Comparison of ENCODE assay signal across 13 cellular contexts in the genomic region with DNA sequence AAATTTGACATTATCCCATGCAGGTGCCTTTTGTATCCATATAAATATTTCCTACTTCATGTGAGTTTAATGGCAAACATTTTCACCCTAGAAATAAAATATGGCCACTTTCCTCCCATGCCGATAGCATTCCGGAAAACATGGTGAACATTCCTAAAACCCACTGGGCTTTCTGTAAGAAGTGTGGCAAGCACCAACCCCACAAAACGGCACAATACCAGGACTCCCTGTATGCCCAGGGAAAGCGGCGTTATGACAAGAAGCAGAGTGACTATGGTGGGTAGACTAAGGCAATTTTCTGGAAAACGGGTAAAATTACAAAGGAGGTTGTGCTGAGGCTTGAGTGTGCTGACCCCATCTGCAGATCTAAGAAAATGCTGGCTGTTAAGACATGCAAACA. TPM values are rescaled to one million over a fixed set of nuclear protein-coding genes. Genes with fewer than 3 reads are reported as not detected.
A peak's percentile ranks its signal among the peaks of the same experiment; 100 is the strongest.
DNase-seq lines count a peak whose midpoint lies in the region; ATAC-seq lines count a peak whose summit lies in the region.
"Had no signal": no experiment of that assay in that cellular context is flagged by ENCODE, and none has a peak within 500 bp of the region (broad histone marks: within the 10 kb centered on the region; RNA-seq: fewer than 3 reads in every experiment).

No MANE protein-coding gene starts in this region.

- H3K36me3 Mint-ChIP-seq in dendritic cell treated with granulocyte-macrophage colony-stimulating factor and Interleukin-4, amounts not matched to agents 40 ng/mL and 50 ng/mL, for 4 days (ENCODE audit: low read depth), result peaks cover 97% of the 10 kb centered on the region
- peaks cover 6% of the 10 kb centered on the region for H3K36me3 Mint-ChIP-seq in natural killer cell treated with Interleukin-12 subunit alpha and Interleukin-12 subunit beta and Interleukin-15 and Interleukin-18, amount 100 ng/mL, for 72 hours
- H3K36me3 Mint-ChIP-seq: CD8-positive, alpha-beta T cell had no signal

- H3K27ac ChIP-seq in ACC112 (ENCODE audit: low read depth, low read length), result peak overlapping the region; percentile 98
- H3K27ac ChIP-seq in Karpas-422 (ENCODE audit: low read length), result no peak overlapping the region

- no peak overlapping the region for H2AFZ ChIP-seq in ACC112 (ENCODE audit: low read length, unreplicated experiment)
- no peak overlapping the region for H2AFZ ChIP-seq in Karpas-422 (ENCODE audit: low read length)

- intact Hi-C loops in dendritic cell treated with granulocyte-macrophage colony-stimulating factor and Interleukin-4, amounts not matched to agents 40 ng/mL and 50 ng/mL, for 4 days (cut with micrococcal nuclease), result loop anchor here (5.0 kb wide), 2 partner anchors 37 to 87 kb away; a partner anchor contains a TSS

- H3K36me3 ChIP-seq in ACC112 (ENCODE audit: insufficient read depth, low read length) (peaks cover 56% of the 10 kb centered on the region), MG63 (peaks cover 83% of the 10 kb centered on the region), Karpas-422 (ENCODE audit: insufficient read depth, low read length) (no peaks in the 10 kb centered on the region)

- no peak for DNase-seq in MG63
- DNase-seq in natural killer cell treated with Interleukin-12 subunit alpha and Interleukin-12 subunit beta and Interleukin-15 and Interleukin-18, amount 100 ng/mL, for 72 hours (ENCODE audit: low spot score), result no peak
- DNase-seq in Karpas-422, result no peak
- DNase-seq in SIG-M5 (lab: John Stamatoyannopoulos, UW), result no peak
- DNase-seq: activated CD4-positive, alpha-beta memory T cell treated with anti-CD3 and anti-CD28 coated beads for 36 hours; CD8-positive, alpha-beta T cell; cerebellar nuclear complex; left colon had no signal

- no peak for ATAC-seq in natural killer cell treated with Interleukin-12 subunit alpha and Interleukin-12 subunit beta and Interleukin-15 and Interleukin-18, amount 100 ng/mL, for 72 hours
- ATAC-seq in HG02885 (IDR thresholded peaks at IDR 0.05; ENCODE audit: poor library complexity, unreplicated experiment) (no peak), HG03097 (IDR thresholded peaks at IDR 0.05; ENCODE audit: low FRiP score, unreplicated experiment) (no peak)

- H3K9me2 ChIP-seq in Karpas-422 (replicated peaks; ENCODE audit: insufficient read depth, low read length), result no peaks in the 10 kb centered on the region

- no peaks in the 10 kb centered on the region for H3K9me3 Mint-ChIP-seq in dendritic cell treated with granulocyte-macrophage colony-stimulating factor and Interleukin-4, amounts not matched to agents 40 ng/mL and 50 ng/mL, for 4 days
- no peaks in the 10 kb centered on the region for H3K9me3 Mint-ChIP-seq in natural killer cell treated with Interleukin-12 subunit alpha and Interleukin-12 subunit beta and Interleukin-15 and Interleukin-18, amount 100 ng/mL, for 72 hours
- H3K9me3 Mint-ChIP-seq: activated CD4-positive, alpha-beta memory T cell treated with anti-CD3 and anti-CD28 coated beads for 36 hours; CD8-positive, alpha-beta T cell; stimulated activated naive CD8-positive, alpha-beta T cell treated with anti-CD3 and anti-CD28 coated beads, Interleukin-15, Interleukin-2, amounts not matched to agents 100 ng/mL and 50 ng/mL, for 24 hours had no signal

- H3K27ac Mint-ChIP-seq in dendritic cell treated with granulocyte-macrophage colony-stimulating factor and Interleukin-4, amounts not matched to agents 40 ng/mL and 50 ng/mL, for 4 days, result peak overlapping the region; percentile 4
- peak overlapping the region; percentile 6 to 21 for H3K27ac Mint-ChIP-seq in natural killer cell treated with Interleukin-12 subunit alpha and Interleukin-12 subunit beta and Interleukin-15 and Interleukin-18, amount 100 ng/mL, for 72 hours

- peaks cover 95% of the 10 kb centered on the region for H3K79me2 ChIP-seq in ACC112 (ENCODE audit: control insufficient read depth, insufficient read depth, low read length, unreplicated experiment)
- no peaks in the 10 kb centered on the region for H3K79me2 ChIP-seq in Karpas-422 (ENCODE audit: low read length)

- H3K4me1 ChIP-seq in ACC112 (ENCODE audit: control insufficient read depth, insufficient read depth, low read length, unreplicated experiment) (peaks cover 80% of the 10 kb centered on the region), Karpas-422 (ENCODE audit: low read length) (no peaks in the 10 kb centered on the region)

- H3K4me2 ChIP-seq in Karpas-422 (ENCODE audit: low read depth, low read length, poor library complexity, severe bottlenecking), result no peak overlapping the region

- no peaks in the 10 kb centered on the region for H3K27me3 ChIP-seq in ACC112 (ENCODE audit: insufficient read depth, low read length)
- no peaks in the 10 kb centered on the region for H3K27me3 ChIP-seq in MG63
- no peaks in the 10 kb centered on the region for H3K27me3 ChIP-seq in Karpas-422 (ENCODE audit: low read length)

- no peaks in the 10 kb centered on the region for H3K9me3 ChIP-seq in MG63
- no peaks in the 10 kb centered on the region for H3K9me3 ChIP-seq in Karpas-422 (ENCODE audit: low read length)

- peak overlapping the region; percentile 37 for H3K4me3 Mint-ChIP-seq in dendritic cell treated with granulocyte-macrophage colony-stimulating factor and Interleukin-4, amounts not matched to agents 40 ng/mL and 50 ng/mL, for 4 days
- H3K4me3 Mint-ChIP-seq in natural killer cell treated with Interleukin-12 subunit alpha and Interleukin-12 subunit beta and Interleukin-15 and Interleukin-18, amount 100 ng/mL, for 72 hours, result peak overlapping the region; percentile 75

- H3K4me1 Mint-ChIP-seq in dendritic cell treated with granulocyte-macrophage colony-stimulating factor and Interleukin-4, amounts not matched to agents 40 ng/mL and 50 ng/mL, for 4 days (ENCODE audit: low read depth), result peaks cover 87% of the 10 kb centered on the region
- H3K4me1 Mint-ChIP-seq in natural killer cell treated with Interleukin-12 subunit alpha and Interleukin-12 subunit beta and Interleukin-15 and Interleukin-18, amount 100 ng/mL, for 72 hours (ENCODE audit: low read depth in 2 of 2), result peaks cover 55 to 67% of the 10 kb centered on the region in 2 donors

- no peak overlapping the region for H3K9ac ChIP-seq in Karpas-422 (ENCODE audit: low read length)

- no peaks in the 10 kb centered on the region for H4K20me1 ChIP-seq in Karpas-422 (ENCODE audit: insufficient read depth, low read depth, low read length)

- no peaks in the 10 kb centered on the region for H3K27me3 Mint-ChIP-seq in dendritic cell treated with granulocyte-macrophage colony-stimulating factor and Interleukin-4, amounts not matched to agents 40 ng/mL and 50 ng/mL, for 4 days
- H3K27me3 Mint-ChIP-seq in natural killer cell treated with Interleukin-12 subunit alpha and Interleukin-12 subunit beta and Interleukin-15 and Interleukin-18, amount 100 ng/mL, for 72 hours, result no peaks in the 10 kb centered on the region
- H3K27me3 Mint-ChIP-seq: activated CD4-positive, alpha-beta memory T cell treated with anti-CD3 and anti-CD28 coated beads for 36 hours had no signal

- H3K4me3 ChIP-seq in ACC112 (ENCODE audit: low read depth, low read length), result peak overlapping the region; percentile 95
- H3K4me3 ChIP-seq in MG63, result peak overlapping the region; percentile 6
- no peak overlapping the region for H3K4me3 ChIP-seq in Karpas-422 (ENCODE audit: low read length)

RNA-seq across cellular contexts. Expression of a gene that starts 7.6 kb away (rescaled TPM):
- 5,310 and 5,617 TPM in 2 replicates for total RNA-seq in MG63 (2014; rRNA removed; shearing (Covaris generic); ENCODE audit: low replicate concordance)
- 100 to 1,000 TPM in 1 of 2 donors, 10 to 100 TPM in 1; 95.1 to 137 TPM for total RNA-seq in natural killer cell treated with Interleukin-12 subunit alpha and Interleukin-12 subunit beta and Interleukin-15 and Interleukin-18, amount 100 ng/mL, for 72 hours
- 5.5 and 6.7 TPM in 2 replicates for total RNA-seq in Karpas-422 (2014; rRNA removed; shearing (Covaris generic); ENCODE audit: low replicate concordance)

Comparison
In these comparisons a context has a peak if more than half of its experiments do, and no peak if none do; other contexts are left out.
1. RNA of a gene that starts 7.6 kb away (total RNA-seq): 5,310 to 5,617 TPM in MG63; 95.1 to 137 TPM in natural killer cell treated with Interleukin-12 subunit alpha and Interleukin-12 subunit beta and Interleukin-15 and Interleukin-18, amount 100 ng/mL, for 72 hours and 5.5 to 6.7 TPM in Karpas-422; every median in the first group is over 10 times any median in the second.